2 cellular contexts compared by ENCODE assay signal in the genomic region with DNA sequence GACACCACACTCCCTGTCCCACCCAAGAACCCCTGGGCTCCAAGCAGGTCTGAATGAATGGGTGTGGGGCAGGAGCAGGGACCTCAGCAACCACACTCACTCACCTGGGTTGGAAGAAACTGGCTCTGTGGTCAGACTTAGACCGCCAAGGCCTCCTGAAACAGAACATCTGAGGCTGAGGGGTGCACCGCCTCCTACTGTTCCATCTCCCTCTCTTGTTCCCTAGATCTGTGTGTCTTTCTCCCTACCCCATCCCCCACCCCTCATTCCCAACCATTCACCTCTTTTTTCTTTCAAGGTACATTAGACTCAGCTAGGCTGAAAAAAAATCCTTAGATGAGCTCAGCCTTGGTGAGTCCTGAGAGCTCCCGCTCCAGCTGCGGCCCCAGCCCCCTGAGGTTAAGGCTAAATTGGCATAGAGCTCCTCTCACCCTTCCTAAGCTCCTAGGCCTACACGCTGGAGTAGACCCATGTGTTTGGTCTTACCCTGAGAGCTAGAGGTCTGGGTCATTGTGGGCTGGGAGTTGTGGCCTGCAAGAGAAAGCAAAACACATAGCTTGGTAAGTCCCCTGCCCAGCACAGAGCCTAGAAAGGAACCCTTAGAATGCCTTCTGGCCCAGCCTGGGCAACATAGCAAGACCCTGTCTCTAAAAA.
TF ChIP-seq lines count a peak whose summit lies in the region.

No MANE protein-coding gene starts in this region.

TF ChIP-seq in IMR-90, 13 proteins besides CTCF, POLR2A, EP300 and RAD21:
- no peak for TF ChIP-seq CEBPB (IDR thresholded peaks at IDR 0.05; ENCODE audit: low read depth, low read length)
- TF ChIP-seq, protein P1, sequence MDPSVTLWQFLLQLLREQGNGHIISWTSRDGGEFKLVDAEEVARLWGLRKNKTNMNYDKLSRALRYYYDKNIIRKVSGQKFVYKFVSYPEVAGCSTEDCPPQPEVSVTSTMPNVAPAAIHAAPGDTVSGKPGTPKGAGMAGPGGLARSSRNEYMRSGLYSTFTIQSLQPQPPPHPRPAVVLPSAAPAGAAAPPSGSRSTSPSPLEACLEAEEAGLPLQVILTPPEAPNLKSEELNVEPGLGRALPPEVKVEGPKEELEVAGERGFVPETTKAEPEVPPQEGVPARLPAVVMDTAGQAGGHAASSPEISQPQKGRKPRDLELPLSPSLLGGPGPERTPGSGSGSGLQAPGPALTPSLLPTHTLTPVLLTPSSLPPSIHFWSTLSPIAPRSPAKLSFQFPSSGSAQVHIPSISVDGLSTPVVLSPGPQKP (IDR thresholded peaks at IDR 0.05; ENCODE audit: borderline replicate concordance, low read depth, low read length): no peak
- TF ChIP-seq NFE2L2 (IDR thresholded peaks at IDR 0.05; ENCODE audit: low read depth, low read length): no peak
- TF ChIP-seq USF2 (IDR thresholded peaks at IDR 0.05; ENCODE audit: low read depth, low read length): no peak
- no peak for TF ChIP-seq RCOR1 (IDR thresholded peaks at IDR 0.05; ENCODE audit: insufficient replicate concordance, low read length)
- TF ChIP-seq MAZ (IDR thresholded peaks at IDR 0.05; ENCODE audit: borderline replicate concordance, low read depth, low read length): no peak
- TF ChIP-seq MXI1 (IDR thresholded peaks at IDR 0.05; ENCODE audit: borderline replicate concordance, low read depth, low read length): no peak
- no peak for TF ChIP-seq RFX5 (IDR thresholded peaks at IDR 0.05; ENCODE audit: low read depth, low read length)
TF ChIP-seq in IMR-90: peak in this region for 0.

TF ChIP-seq in GM12878, 131 proteins besides CTCF, POLR2A, EP300 and RAD21:
- no peak for TF ChIP-seq RELA (IDR thresholded peaks at IDR 0.05; ENCODE audit: borderline replicate concordance, partially characterized antibody)
- no peak for TF ChIP-seq CBX5 (IDR thresholded peaks at IDR 0.05; ENCODE audit: low read depth)
- TF ChIP-seq MTA3 (IDR thresholded peaks at IDR 0.05; ENCODE audit: borderline replicate concordance, low read length): peak; percentile 72; the same call in 1 of the 2 replicates
- TF ChIP-seq SP1 (IDR thresholded peaks at IDR 0.05; ENCODE audit: low read depth, low read length): peak; percentile 12
- TF ChIP-seq PAX5 (IDR thresholded peaks at IDR 0.05; ENCODE audit: borderline replicate concordance, low read depth, low read length): peak; percentile 51; the same call in 1 of the 2 replicates
- no peak for TF ChIP-seq ASH2L (IDR thresholded peaks at IDR 0.05; ENCODE audit: borderline replicate concordance, low read depth)
- peak; percentile 50; the same call in 1 of the 2 replicates for TF ChIP-seq DPF2 (IDR thresholded peaks at IDR 0.05)
- TF ChIP-seq TCF12 (IDR thresholded peaks at IDR 0.05; ENCODE audit: low read depth, low read length): peak; percentile 73; the same call in 1 of the 2 replicates
- TF ChIP-seq MEF2A (IDR thresholded peaks at IDR 0.05; ENCODE audit: insufficient read depth, low read depth, low read length): peak; percentile 34; the same call in 1 of the 2 replicates
- TF ChIP-seq ZBED1 (IDR thresholded peaks at IDR 0.05; ENCODE audit: borderline replicate concordance): no peak
- TF ChIP-seq MYB (IDR thresholded peaks at IDR 0.05; ENCODE audit: borderline replicate concordance, low read depth, low read length): no peak
- no peak for TF ChIP-seq JUND (IDR thresholded peaks at IDR 0.05; ENCODE audit: low read depth, low read length)
- TF ChIP-seq, protein P2, sequence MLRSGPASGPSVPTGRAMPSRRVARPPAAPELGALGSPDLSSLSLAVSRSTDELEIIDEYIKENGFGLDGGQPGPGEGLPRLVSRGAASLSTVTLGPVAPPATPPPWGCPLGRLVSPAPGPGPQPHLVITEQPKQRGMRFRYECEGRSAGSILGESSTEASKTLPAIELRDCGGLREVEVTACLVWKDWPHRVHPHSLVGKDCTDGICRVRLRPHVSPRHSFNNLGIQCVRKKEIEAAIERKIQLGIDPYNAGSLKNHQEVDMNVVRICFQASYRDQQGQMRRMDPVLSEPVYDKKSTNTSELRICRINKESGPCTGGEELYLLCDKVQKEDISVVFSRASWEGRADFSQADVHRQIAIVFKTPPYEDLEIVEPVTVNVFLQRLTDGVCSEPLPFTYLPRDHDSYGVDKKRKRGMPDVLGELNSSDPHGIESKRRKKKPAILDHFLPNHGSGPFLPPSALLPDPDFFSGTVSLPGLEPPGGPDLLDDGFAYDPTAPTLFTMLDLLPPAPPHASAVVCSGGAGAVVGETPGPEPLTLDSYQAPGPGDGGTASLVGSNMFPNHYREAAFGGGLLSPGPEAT (IDR thresholded peaks at IDR 0.05; ENCODE audit: low read depth): peak; percentile 34; the same call in 1 of the 2 replicates
- TF ChIP-seq YBX1 (IDR thresholded peaks at IDR 0.05): no peak
- TF ChIP-seq TARDBP (IDR thresholded peaks at IDR 0.05; ENCODE audit: borderline replicate concordance): no peak
- TF ChIP-seq FOS (IDR thresholded peaks at IDR 0.05; ENCODE audit: borderline replicate concordance, extremely low read depth, insufficient read length): no peak
- TF ChIP-seq BCL11A (IDR thresholded peaks at IDR 0.05; ENCODE audit: low read depth, low read length): 0 out of 2 replicates have a peak, but pooled peaks have one; percentile 39
- TF ChIP-seq, protein P3, sequence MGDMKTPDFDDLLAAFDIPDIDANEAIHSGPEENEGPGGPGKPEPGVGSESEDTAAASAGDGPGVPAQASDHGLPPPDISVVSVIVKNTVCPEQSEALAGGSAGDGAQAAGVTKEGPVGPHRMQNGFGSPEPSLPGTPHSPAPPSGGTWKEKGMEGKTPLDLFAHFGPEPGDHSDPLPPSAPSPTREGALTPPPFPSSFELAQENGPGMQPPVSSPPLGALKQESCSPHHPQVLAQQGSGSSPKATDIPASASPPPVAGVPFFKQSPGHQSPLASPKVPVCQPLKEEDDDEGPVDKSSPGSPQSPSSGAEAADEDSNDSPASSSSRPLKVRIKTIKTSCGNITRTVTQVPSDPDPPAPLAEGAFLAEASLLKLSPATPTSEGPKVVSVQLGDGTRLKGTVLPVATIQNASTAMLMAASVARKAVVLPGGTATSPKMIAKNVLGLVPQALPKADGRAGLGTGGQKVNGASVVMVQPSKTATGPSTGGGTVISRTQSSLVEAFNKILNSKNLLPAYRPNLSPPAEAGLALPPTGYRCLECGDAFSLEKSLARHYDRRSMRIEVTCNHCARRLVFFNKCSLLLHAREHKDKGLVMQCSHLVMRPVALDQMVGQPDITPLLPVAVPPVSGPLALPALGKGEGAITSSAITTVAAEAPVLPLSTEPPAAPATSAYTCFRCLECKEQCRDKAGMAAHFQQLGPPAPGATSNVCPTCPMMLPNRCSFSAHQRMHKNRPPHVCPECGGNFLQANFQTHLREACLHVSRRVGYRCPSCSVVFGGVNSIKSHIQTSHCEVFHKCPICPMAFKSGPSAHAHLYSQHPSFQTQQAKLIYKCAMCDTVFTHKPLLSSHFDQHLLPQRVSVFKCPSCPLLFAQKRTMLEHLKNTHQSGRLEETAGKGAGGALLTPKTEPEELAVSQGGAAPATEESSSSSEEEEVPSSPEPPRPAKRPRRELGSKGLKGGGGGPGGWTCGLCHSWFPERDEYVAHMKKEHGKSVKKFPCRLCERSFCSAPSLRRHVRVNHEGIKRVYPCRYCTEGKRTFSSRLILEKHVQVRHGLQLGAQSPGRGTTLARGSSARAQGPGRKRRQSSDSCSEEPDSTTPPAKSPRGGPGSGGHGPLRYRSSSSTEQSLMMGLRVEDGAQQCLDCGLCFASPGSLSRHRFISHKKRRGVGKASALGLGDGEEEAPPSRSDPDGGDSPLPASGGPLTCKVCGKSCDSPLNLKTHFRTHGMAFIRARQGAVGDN (IDR thresholded peaks at IDR 0.05): no peak
- TF ChIP-seq BMI1 (IDR thresholded peaks at IDR 0.05; ENCODE audit: borderline replicate concordance): no peak
- TF ChIP-seq CBFB (IDR thresholded peaks at IDR 0.05; ENCODE audit: low read depth): peak; percentile 61; the same call in 1 of the 2 replicates
- peak; percentile 54; the same call in 1 of the 2 replicates for TF ChIP-seq NR2F1 (conservative IDR thresholded peaks at IDR 0.05)
- TF ChIP-seq EED (IDR thresholded peaks at IDR 0.05; ENCODE audit: low read depth): peak; percentile 89
- peak; percentile 67; the same call in 1 of the 2 replicates for TF ChIP-seq SMARCA5 (IDR thresholded peaks at IDR 0.05)
- TF ChIP-seq, protein P4, sequence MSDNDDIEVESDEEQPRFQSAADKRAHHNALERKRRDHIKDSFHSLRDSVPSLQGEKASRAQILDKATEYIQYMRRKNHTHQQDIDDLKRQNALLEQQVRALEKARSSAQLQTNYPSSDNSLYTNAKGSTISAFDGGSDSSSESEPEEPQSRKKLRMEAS (IDR thresholded peaks at IDR 0.05; ENCODE audit: low read depth, low read length): 0 out of 2 replicates have a peak, but pooled peaks have one; percentile 21
- peak; percentile 40; the same call in 1 of the 2 replicates for TF ChIP-seq NFIC (IDR thresholded peaks at IDR 0.05; ENCODE audit: low read depth, low read length)
- peak; percentile 59; the same call in 1 of the 2 replicates for TF ChIP-seq FOXM1 (IDR thresholded peaks at IDR 0.05; ENCODE audit: low read depth, low read length)
- TF ChIP-seq RUNX3 (IDR thresholded peaks at IDR 0.05; ENCODE audit: low read length): peak; percentile 96
- TF ChIP-seq IKZF2 (IDR thresholded peaks at IDR 0.05): peak; percentile 73 to 78
- no peak; a peak in 1 of 4 replicates for TF ChIP-seq BHLHE40 (IDR thresholded peaks at IDR 0.05; ENCODE audit: borderline replicate concordance in 1 of 2, low read depth in 2 of 2, low read length in 1 of 2)
- TF ChIP-seq IKZF1 (conservative IDR thresholded peaks at IDR 0.05): peak; percentile 75
- no peak for TF ChIP-seq CREM (IDR thresholded peaks at IDR 0.05; ENCODE audit: low read depth)
- TF ChIP-seq BACH1 (IDR thresholded peaks at IDR 0.05; ENCODE audit: borderline replicate concordance): no peak
- TF ChIP-seq IRF4 (IDR thresholded peaks at IDR 0.05; ENCODE audit: low read depth, low read length): peak; percentile 48; the same call in 1 of the 2 replicates
- peak; percentile 61 for TF ChIP-seq MLLT1 (IDR thresholded peaks at IDR 0.05)
- no peak for TF ChIP-seq CHD4 (IDR thresholded peaks at IDR 0.05)
- no peak for TF ChIP-seq NR2C1 (IDR thresholded peaks at IDR 0.05)
